Comparison of ENCODE assay signal across 8 cellular contexts in the genomic region with DNA sequence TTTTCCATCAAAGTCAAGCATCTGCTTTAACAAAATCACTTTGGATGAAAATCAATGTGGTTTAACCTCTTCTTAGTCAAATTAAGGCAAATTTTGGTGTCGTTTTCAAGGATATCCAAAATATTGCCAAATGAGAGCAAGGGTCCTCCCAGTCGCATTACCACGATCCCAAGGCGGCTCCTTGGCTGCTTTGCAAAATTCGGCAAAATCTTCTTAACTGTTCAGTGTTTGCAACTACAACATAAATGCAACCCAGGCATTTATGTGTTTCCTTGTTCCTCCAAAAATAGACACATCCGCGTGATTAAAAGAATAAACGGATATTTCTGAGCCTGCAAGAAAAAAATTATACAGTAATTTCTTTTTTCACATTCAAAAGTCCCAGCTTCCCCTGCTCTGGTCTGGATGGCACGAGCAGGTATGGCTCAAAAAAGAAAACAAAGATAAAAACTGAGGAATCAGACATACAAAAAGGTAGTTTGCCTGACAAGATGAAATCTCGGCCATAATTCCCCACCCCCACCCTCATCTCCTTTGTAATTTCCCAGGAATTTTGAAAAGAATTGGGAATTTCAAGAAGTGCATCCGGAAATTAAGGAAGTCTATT. TPM values are rescaled to one million over a fixed set of nuclear protein-coding genes. Genes with fewer than 3 reads are reported as not detected.
DNase-seq lines count a peak whose midpoint lies in the region; ATAC-seq and TF ChIP-seq lines count a peak whose summit lies in the region.

No MANE protein-coding gene starts in this region.

- no peak for TF ChIP-seq POLR2A in lower leg skin (IDR thresholded peaks at IDR 0.05)

- H3K4me3 ChIP-seq in ascending aorta (peak overlapping the region; percentile 63 to 88), lower leg skin (ENCODE audit: low read depth, poor library complexity, severe bottlenecking) (peak overlapping the region; percentile 15), tibial artery (peak overlapping the region; percentile 52 to 65)

- no peak for TF ChIP-seq CTCF in ascending aorta (IDR thresholded peaks at IDR 0.05)
- no peak for TF ChIP-seq CTCF in lower leg skin (IDR thresholded peaks at IDR 0.05)
- no peak for TF ChIP-seq CTCF in tibial artery (IDR thresholded peaks at IDR 0.05)

- H3K36me3 ChIP-seq in ascending aorta, result no peaks in the 10 kb centered on the region
- no peaks in the 10 kb centered on the region for H3K36me3 ChIP-seq in tibial artery

- H3K9me3 Mint-ChIP-seq in activated T-cell treated with anti-CD3 and anti-CD28 coated beads, Interleukin-2, amount 50 U/mL, for 4 hours, result no peaks in the 10 kb centered on the region

- H3K27me3 ChIP-seq in ascending aorta (no peaks in the 10 kb centered on the region), tibial artery (peaks cover 0 to 73% of the 10 kb centered on the region in 2 donors)

- WGBS in lower leg skin, 2 donors, result 4 to 12% methylated on average over 11 of the region's 11 CpGs

- ATAC-seq in activated T-cell treated with anti-CD3 and anti-CD28 coated beads, Interleukin-2, amount 50 U/mL, for 4 hours, result no peak
- ATAC-seq in HG02759 (IDR thresholded peaks at IDR 0.05; ENCODE audit: unreplicated experiment), result no peak
- ATAC-seq in HG03097 (IDR thresholded peaks at IDR 0.05; ENCODE audit: low FRiP score, unreplicated experiment), result no peak

- DNase-seq in activated T-cell treated with anti-CD3 and anti-CD28 coated beads, Interleukin-2, amount 50 U/mL, for 4 hours, result no peak
- DNase-seq in activated T-cell treated with anti-CD3 and anti-CD28 coated beads, Interleukin-2, amount 50 U/mL, for 1 hour, result no peak
- no peak for DNase-seq in ascending aorta (ENCODE audit: low spot score in 2 of 2)
- peak in 1 of 2 donors; percentile 53 for DNase-seq in lower leg skin (ENCODE audit: low spot score in 2 of 2)
- DNase-seq in tibial artery, result no peak
- DNase-seq in hippocampal formation (lab: John Stamatoyannopoulos, UW), result no peak

- no peaks in the 10 kb centered on the region for H3K36me3 Mint-ChIP-seq in activated T-cell treated with anti-CD3 and anti-CD28 coated beads, Interleukin-2, amount 50 U/mL, for 4 hours (ENCODE audit: insufficient read depth)

- H3K27ac ChIP-seq in ascending aorta (peak overlapping the region; percentile 63 to 69), tibial artery (peak overlapping the region; percentile 24 to 35)

- peaks cover 71% of the 10 kb centered on the region for H3K27me3 Mint-ChIP-seq in activated T-cell treated with anti-CD3 and anti-CD28 coated beads, Interleukin-2, amount 50 U/mL, for 4 hours (ENCODE audit: low read depth)

- H3K4me1 Mint-ChIP-seq in activated T-cell treated with anti-CD3 and anti-CD28 coated beads, Interleukin-2, amount 50 U/mL, for 4 hours (ENCODE audit: low read depth), result peaks cover 35% of the 10 kb centered on the region

- H3K9me3 ChIP-seq in ascending aorta (no peaks in the 10 kb centered on the region), tibial artery (no peaks in the 10 kb centered on the region)

- intact Hi-C loops in ascending aorta (cut with DNase I) (no loop called here), lower leg skin (cut with DNase I; ENCODE audit: low total_unique reads) (no loop called here), tibial artery (cut with DNase I; ENCODE audit: low total_unique reads) (loop anchor here (10.0 kb wide), 2 partner anchors 725 to 915 kb away; no protein-coding TSS in a partner anchor)

- H3K4me3 Mint-ChIP-seq in activated T-cell treated with anti-CD3 and anti-CD28 coated beads, Interleukin-2, amount 50 U/mL, for 4 hours, result peak overlapping the region; percentile 70

- H3K4me1 ChIP-seq in ascending aorta (peaks cover 0 to 15% of the 10 kb centered on the region in 2 donors), tibial artery (peaks cover 0 to 26% (median 15%) of the 10 kb centered on the region in 4 donors)

RNA-seq across cellular contexts. Expression of gene SKIDA1, which starts 6.1 kb away (rescaled TPM):
- total RNA-seq in activated T-cell treated with anti-CD3 and anti-CD28 coated beads, Interleukin-2, amount 50 U/mL, for 4 hours, result not detected
- not detected for total RNA-seq in ascending aorta
- total RNA-seq in lower leg skin, result 1 to 10 TPM in 2 of 4 donors, under 1 TPM in 2; 0.38 to 1.4 (median 0.96) TPM

RNA-seq across cellular contexts. Expression of gene MLLT10, which starts 14.6 kb away (rescaled TPM):
- total RNA-seq in activated T-cell treated with anti-CD3 and anti-CD28 coated beads, Interleukin-2, amount 50 U/mL, for 4 hours, result 10 to 100 TPM; 28.6 to 30.6 (median 29.4) TPM
- 16.3 TPM for total RNA-seq in ascending aorta
- 100 to 1,000 TPM in 1 of 4 donors, 10 to 100 TPM in 3; 42.8 to 283 (median 48.5) TPM for total RNA-seq in lower leg skin

Comparison
In these comparisons a context has a peak if more than half of its experiments do, and no peak if none do; other contexts are left out.
1. H3K4me3 ChIP-seq: peak in every context shown above with its lines; median percentile 76 in ascending aorta; 58 in tibial artery; 15 in lower leg skin.